Comparison of ENCODE assay signal across 1 cellular context in the genomic region with DNA sequence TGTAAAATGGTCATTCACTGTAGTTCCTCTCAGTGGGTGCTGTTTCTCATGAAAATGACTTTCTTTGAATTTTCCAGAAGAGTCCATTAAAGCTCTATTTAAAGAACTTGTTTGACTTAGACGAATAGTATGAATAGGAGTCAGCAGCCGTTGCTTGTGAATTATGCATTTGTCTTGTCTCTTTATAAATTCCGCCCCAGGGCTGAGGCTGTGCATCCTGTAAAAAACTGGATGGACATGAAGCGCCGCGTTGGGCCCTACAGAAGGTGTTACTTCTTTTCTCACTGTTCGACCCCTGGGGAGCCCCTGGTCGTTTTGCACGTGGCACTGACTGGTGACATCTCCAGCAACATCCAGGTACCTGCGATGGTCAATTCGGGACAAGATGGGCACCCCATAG.
TF ChIP-seq lines count a peak whose summit lies in the region.

No MANE protein-coding gene starts in this region.

TF ChIP-seq in GM23338, 12 proteins besides CTCF, POLR2A, EP300 and RAD21 (continued from another document):
- TF ChIP-seq, protein P1, sequence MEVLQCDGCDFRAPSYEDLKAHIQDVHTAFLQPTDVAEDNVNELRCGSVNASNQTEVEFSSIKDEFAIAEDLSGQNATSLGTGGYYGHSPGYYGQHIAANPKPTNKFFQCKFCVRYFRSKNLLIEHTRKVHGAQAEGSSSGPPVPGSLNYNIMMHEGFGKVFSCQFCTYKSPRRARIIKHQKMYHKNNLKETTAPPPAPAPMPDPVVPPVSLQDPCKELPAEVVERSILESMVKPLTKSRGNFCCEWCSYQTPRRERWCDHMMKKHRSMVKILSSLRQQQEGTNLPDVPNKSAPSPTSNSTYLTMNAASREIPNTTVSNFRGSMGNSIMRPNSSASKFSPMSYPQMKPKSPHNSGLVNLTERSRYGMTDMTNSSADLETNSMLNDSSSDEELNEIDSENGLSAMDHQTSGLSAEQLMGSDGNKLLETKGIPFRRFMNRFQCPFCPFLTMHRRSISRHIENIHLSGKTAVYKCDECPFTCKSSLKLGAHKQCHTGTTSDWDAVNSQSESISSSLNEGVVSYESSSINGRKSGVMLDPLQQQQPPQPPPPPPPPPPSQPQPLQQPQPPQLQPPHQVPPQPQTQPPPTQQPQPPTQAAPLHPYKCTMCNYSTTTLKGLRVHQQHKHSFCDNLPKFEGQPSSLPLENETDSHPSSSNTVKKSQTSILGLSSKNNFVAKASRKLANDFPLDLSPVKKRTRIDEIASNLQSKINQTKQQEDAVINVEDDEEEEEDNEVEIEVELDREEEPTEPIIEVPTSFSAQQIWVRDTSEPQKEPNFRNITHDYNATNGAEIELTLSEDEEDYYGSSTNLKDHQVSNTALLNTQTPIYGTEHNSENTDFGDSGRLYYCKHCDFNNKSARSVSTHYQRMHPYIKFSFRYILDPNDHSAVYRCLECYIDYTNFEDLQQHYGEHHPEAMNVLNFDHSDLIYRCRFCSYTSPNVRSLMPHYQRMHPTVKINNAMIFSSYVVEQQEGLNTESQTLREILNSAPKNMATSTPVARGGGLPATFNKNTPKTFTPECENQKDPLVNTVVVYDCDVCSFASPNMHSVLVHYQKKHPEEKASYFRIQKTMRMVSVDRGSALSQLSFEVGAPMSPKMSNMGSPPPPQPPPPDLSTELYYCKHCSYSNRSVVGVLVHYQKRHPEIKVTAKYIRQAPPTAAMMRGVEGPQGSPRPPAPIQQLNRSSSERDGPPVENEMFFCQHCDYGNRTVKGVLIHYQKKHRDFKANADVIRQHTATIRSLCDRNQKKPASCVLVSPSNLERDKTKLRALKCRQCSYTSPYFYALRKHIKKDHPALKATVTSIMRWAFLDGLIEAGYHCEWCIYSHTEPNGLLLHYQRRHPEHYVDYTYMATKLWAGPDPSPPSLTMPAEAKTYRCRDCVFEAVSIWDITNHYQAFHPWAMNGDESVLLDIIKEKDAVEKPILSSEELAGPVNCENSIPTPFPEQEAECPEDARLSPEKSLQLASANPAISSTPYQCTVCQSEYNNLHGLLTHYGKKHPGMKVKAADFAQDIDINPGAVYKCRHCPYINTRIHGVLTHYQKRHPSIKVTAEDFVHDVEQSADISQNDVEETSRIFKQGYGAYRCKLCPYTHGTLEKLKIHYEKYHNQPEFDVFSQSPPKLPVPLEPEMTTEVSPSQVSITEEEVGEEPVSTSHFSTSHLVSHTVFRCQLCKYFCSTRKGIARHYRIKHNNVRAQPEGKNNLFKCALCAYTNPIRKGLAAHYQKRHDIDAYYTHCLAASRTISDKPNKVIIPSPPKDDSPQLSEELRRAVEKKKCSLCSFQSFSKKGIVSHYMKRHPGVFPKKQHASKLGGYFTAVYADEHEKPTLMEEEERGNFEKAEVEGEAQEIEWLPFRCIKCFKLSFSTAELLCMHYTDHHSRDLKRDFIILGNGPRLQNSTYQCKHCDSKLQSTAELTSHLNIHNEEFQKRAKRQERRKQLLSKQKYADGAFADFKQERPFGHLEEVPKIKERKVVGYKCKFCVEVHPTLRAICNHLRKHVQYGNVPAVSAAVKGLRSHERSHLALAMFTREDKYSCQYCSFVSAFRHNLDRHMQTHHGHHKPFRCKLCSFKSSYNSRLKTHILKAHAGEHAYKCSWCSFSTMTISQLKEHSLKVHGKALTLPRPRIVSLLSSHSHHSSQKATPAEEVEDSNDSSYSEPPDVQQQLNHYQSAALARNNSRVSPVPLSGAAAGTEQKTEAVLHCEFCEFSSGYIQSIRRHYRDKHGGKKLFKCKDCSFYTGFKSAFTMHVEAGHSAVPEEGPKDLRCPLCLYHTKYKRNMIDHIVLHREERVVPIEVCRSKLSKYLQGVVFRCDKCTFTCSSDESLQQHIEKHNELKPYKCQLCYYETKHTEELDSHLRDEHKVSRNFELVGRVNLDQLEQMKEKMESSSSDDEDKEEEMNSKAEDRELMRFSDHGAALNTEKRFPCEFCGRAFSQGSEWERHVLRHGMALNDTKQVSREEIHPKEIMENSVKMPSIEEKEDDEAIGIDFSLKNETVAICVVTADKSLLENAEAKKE (CRISPR knock-in tag; IDR thresholded peaks at IDR 0.05) = no peak
- no peak for TF ChIP-seq CREB1 (CRISPR knock-in tag; IDR thresholded peaks at IDR 0.05; ENCODE audit: low read depth)
- TF ChIP-seq ZNF331 (CRISPR knock-in tag; IDR thresholded peaks at IDR 0.05; ENCODE audit: low read depth) = no peak
- TF ChIP-seq, protein P2, sequence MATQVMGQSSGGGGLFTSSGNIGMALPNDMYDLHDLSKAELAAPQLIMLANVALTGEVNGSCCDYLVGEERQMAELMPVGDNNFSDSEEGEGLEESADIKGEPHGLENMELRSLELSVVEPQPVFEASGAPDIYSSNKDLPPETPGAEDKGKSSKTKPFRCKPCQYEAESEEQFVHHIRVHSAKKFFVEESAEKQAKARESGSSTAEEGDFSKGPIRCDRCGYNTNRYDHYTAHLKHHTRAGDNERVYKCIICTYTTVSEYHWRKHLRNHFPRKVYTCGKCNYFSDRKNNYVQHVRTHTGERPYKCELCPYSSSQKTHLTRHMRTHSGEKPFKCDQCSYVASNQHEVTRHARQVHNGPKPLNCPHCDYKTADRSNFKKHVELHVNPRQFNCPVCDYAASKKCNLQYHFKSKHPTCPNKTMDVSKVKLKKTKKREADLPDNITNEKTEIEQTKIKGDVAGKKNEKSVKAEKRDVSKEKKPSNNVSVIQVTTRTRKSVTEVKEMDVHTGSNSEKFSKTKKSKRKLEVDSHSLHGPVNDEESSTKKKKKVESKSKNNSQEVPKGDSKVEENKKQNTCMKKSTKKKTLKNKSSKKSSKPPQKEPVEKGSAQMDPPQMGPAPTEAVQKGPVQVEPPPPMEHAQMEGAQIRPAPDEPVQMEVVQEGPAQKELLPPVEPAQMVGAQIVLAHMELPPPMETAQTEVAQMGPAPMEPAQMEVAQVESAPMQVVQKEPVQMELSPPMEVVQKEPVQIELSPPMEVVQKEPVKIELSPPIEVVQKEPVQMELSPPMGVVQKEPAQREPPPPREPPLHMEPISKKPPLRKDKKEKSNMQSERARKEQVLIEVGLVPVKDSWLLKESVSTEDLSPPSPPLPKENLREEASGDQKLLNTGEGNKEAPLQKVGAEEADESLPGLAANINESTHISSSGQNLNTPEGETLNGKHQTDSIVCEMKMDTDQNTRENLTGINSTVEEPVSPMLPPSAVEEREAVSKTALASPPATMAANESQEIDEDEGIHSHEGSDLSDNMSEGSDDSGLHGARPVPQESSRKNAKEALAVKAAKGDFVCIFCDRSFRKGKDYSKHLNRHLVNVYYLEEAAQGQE (IDR thresholded peaks at IDR 0.05; ENCODE audit: unreplicated experiment) = no peak
- no peak for TF ChIP-seq ZNF114 (CRISPR knock-in tag; IDR thresholded peaks at IDR 0.05)
- no peak for TF ChIP-seq EZH2 (IDR thresholded peaks at IDR 0.05; ENCODE audit: low read depth, unreplicated experiment)
- TF ChIP-seq NANOG (IDR thresholded peaks at IDR 0.05; ENCODE audit: borderline replicate concordance) = no peak
- TF ChIP-seq JUNB (IDR thresholded peaks at IDR 0.05; ENCODE audit: unreplicated experiment) = no peak
- TF ChIP-seq EZH2phosphoT487 (IDR thresholded peaks at IDR 0.05; ENCODE audit: unreplicated experiment) = no peak
